ENCODE assay signal across 8 cellular contexts in genomic region chr17:44759096-44759915, GRCh38. TPM values are rescaled to one million over a fixed set of nuclear protein-coding genes. Genes with fewer than 3 reads are reported as not detected.
DNase-seq lines count a peak whose midpoint lies in the region; ATAC-seq and TF ChIP-seq lines count a peak whose summit lies in the region.

No MANE protein-coding gene starts in this region.

- no peaks in the 10 kb centered on the region for H3K27me3 Mint-ChIP-seq in chondrocyte (ENCODE audit: low read depth)
- peaks cover 28% of the 10 kb centered on the region for H3K27me3 Mint-ChIP-seq in mesothelial cell of epicardium (ENCODE audit: low read depth)

- no peaks in the 10 kb centered on the region for H3K79me2 ChIP-seq in ACC112 (ENCODE audit: control insufficient read depth, insufficient read depth, low read length, unreplicated experiment)

- H3K9me3 ChIP-seq in HUES48 (ENCODE audit: control insufficient read depth, insufficient read depth, low read length) = no peaks in the 10 kb centered on the region

- ATAC-seq in HG02981 (IDR thresholded peaks at IDR 0.05; ENCODE audit: unreplicated experiment) (no peak), HG03469 (IDR thresholded peaks at IDR 0.05; ENCODE audit: unreplicated experiment) (no peak)

- TF ChIP-seq CTCF in chondrocyte (IDR thresholded peaks at IDR 0.05) = no peak
- TF ChIP-seq CTCF in mesothelial cell of epicardium (IDR thresholded peaks at IDR 0.05; ENCODE audit: unreplicated experiment) = no peak

- H3K9me3 Mint-ChIP-seq in chondrocyte (ENCODE audit: low read depth) (no peaks in the 10 kb centered on the region), mesothelial cell of epicardium (no peaks in the 10 kb centered on the region)

- no peak overlapping the region for H2AFZ ChIP-seq in ACC112 (ENCODE audit: low read length, unreplicated experiment)

- no peaks in the 10 kb centered on the region for H3K36me3 Mint-ChIP-seq in chondrocyte (ENCODE audit: low read depth)
- H3K36me3 Mint-ChIP-seq in mesothelial cell of epicardium = no peaks in the 10 kb centered on the region

- no peak overlapping the region for H3K9ac ChIP-seq in HUES48 (ENCODE audit: low read depth, low read length)

- H3K4me3 Mint-ChIP-seq in chondrocyte (ENCODE audit: unreplicated experiment) (peak overlapping the region; percentile 16), mesothelial cell of epicardium (peak overlapping the region; percentile 51)

- no peak for DNase-seq in chondrocyte (ENCODE audit: low spot score)
- DNase-seq in mesothelial cell of epicardium (ENCODE audit: low spot score in 2 of 2, unreplicated experiment in 2 of 2) = no peak
- no peak for DNase-seq in NCI-H2107 treated with DMSO at 0.1 percent for 48 hours (lab: John Stamatoyannopoulos, UW; ENCODE audit: unreplicated experiment)
- DNase-seq in kidney glomerular epithelial cell (lab: John Stamatoyannopoulos, UW) = no peak

- H3K27me3 ChIP-seq in ACC112 (ENCODE audit: insufficient read depth, low read length) (peaks cover 21% of the 10 kb centered on the region; the same call in 1 of the 2 replicates), HUES48 (ENCODE audit: control insufficient read depth, insufficient read depth, low read length) (peaks cover 42% of the 10 kb centered on the region)

- H3K27ac ChIP-seq in ACC112 (ENCODE audit: low read depth, low read length) (no peak overlapping the region), HUES48 (ENCODE audit: low read depth, low read length) (no peak overlapping the region)

- H3K36me3 ChIP-seq in ACC112 (ENCODE audit: insufficient read depth, low read length) = no peaks in the 10 kb centered on the region
- no peaks in the 10 kb centered on the region for H3K36me3 ChIP-seq in HUES48 (ENCODE audit: control insufficient read depth, insufficient read depth, low read length)

- H3K4me3 ChIP-seq in ACC112 (ENCODE audit: low read depth, low read length) (peak overlapping the region; percentile 62), HUES48 (ENCODE audit: low read depth, low read length) (peak overlapping the region; percentile 58)

- H3K4me1 Mint-ChIP-seq in chondrocyte (ENCODE audit: low read depth) (peaks cover 2% of the 10 kb centered on the region), mesothelial cell of epicardium (no peaks in the 10 kb centered on the region)

- peaks cover 5% of the 10 kb centered on the region for H3K4me1 ChIP-seq in ACC112 (ENCODE audit: control insufficient read depth, insufficient read depth, low read length, unreplicated experiment)
- no peaks in the 10 kb centered on the region for H3K4me1 ChIP-seq in HUES48 (ENCODE audit: control insufficient read depth, insufficient read depth, low read length)

- H3K27ac Mint-ChIP-seq in chondrocyte (ENCODE audit: unreplicated experiment) (no peak overlapping the region), mesothelial cell of epicardium (no peak overlapping the region)

RNA-seq across cellular contexts. Expression of gene ADAM11, which starts 0.5 kb away (rescaled TPM):
- total RNA-seq in chondrocyte (0.44 to 0.49 TPM (median 0.47 TPM) in 3 replicates), mesothelial cell of epicardium (8.5 to 10.1 TPM (median 9.2 TPM) in 3 replicates)

RNA-seq across cellular contexts. Expression of gene DBF4B, which starts 50.8 kb away (rescaled TPM):
- total RNA-seq in chondrocyte (4.8 to 7.2 TPM (median 5.5 TPM) in 3 replicates), mesothelial cell of epicardium (16.9 to 17.9 TPM (median 17.6 TPM) in 3 replicates)
